1 cellular context compared by ENCODE assay signal in the genomic region with DNA sequence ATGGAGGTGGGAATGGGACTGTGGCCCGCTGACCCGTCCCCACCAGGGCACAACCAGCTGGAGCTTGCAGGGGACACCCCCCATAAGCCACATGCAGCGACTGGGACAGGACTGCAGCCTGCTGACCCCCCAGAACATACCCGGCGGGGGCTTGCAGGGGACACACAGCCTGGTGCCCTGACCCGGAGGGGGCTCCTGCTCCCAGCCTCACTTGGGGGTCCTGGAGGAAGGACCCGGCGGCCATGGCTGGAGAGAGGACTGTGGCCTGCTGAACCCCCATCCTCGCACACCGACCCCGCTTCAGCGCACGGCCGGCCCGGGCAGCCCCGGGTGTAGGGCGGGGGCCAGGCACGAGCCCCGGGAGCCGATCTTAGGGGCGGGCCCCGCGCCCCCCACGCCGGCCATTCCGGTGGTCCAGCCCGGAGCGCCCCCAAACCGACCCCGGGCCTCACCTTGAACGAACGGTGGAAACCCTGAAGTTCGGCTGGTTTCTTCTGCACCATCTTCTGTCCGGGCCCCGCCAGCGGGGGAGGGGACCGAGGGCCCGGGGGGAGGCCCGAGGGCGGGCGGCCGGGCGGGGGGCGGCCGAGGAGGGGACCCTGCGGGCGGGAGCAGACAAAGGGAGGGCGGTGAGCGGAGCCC.
TF ChIP-seq lines count a peak whose summit lies in the region.

No MANE protein-coding gene starts in this region.

TF ChIP-seq in HCT116, 20 proteins besides CTCF, POLR2A, EP300 and RAD21 (continued from another document):
- TF ChIP-seq, protein P1, sequence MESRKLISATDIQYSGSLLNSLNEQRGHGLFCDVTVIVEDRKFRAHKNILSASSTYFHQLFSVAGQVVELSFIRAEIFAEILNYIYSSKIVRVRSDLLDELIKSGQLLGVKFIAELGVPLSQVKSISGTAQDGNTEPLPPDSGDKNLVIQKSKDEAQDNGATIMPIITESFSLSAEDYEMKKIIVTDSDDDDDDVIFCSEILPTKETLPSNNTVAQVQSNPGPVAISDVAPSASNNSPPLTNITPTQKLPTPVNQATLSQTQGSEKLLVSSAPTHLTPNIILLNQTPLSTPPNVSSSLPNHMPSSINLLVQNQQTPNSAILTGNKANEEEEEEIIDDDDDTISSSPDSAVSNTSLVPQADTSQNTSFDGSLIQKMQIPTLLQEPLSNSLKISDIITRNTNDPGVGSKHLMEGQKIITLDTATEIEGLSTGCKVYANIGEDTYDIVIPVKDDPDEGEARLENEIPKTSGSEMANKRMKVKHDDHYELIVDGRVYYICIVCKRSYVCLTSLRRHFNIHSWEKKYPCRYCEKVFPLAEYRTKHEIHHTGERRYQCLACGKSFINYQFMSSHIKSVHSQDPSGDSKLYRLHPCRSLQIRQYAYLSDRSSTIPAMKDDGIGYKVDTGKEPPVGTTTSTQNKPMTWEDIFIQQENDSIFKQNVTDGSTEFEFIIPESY (IDR thresholded peaks at IDR 0.05; ENCODE audit: extremely low read depth, insufficient replicate concordance, low read length): no peak
- TF ChIP-seq POLR2AphosphoS5 (IDR thresholded peaks at IDR 0.05; ENCODE audit: low read depth, low read length) (no peak; the same call in 1 of the 2 replicates), TCF7L2 (IDR thresholded peaks at IDR 0.05; ENCODE audit: borderline replicate concordance, extremely low read depth, insufficient read depth, insufficient read length) (no peak), SP1 (IDR thresholded peaks at IDR 0.05; ENCODE audit: low read depth) (no peak), ELF1 (IDR thresholded peaks at IDR 0.05; ENCODE audit: borderline replicate concordance, low read depth) (no peak), ATF3 (IDR thresholded peaks at IDR 0.05) (no peak), SIN3A (IDR thresholded peaks at IDR 0.05; ENCODE audit: low read depth) (no peak), JUND (IDR thresholded peaks at IDR 0.05) (no peak), ZFX (IDR thresholded peaks at IDR 0.05) (no peak)
- TF ChIP-seq, protein P2, sequence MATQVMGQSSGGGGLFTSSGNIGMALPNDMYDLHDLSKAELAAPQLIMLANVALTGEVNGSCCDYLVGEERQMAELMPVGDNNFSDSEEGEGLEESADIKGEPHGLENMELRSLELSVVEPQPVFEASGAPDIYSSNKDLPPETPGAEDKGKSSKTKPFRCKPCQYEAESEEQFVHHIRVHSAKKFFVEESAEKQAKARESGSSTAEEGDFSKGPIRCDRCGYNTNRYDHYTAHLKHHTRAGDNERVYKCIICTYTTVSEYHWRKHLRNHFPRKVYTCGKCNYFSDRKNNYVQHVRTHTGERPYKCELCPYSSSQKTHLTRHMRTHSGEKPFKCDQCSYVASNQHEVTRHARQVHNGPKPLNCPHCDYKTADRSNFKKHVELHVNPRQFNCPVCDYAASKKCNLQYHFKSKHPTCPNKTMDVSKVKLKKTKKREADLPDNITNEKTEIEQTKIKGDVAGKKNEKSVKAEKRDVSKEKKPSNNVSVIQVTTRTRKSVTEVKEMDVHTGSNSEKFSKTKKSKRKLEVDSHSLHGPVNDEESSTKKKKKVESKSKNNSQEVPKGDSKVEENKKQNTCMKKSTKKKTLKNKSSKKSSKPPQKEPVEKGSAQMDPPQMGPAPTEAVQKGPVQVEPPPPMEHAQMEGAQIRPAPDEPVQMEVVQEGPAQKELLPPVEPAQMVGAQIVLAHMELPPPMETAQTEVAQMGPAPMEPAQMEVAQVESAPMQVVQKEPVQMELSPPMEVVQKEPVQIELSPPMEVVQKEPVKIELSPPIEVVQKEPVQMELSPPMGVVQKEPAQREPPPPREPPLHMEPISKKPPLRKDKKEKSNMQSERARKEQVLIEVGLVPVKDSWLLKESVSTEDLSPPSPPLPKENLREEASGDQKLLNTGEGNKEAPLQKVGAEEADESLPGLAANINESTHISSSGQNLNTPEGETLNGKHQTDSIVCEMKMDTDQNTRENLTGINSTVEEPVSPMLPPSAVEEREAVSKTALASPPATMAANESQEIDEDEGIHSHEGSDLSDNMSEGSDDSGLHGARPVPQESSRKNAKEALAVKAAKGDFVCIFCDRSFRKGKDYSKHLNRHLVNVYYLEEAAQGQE (IDR thresholded peaks at IDR 0.05; ENCODE audit: low read depth): no peak
